21 cellular contexts compared by ENCODE assay signal in genomic region chr3:53081318-53081717, GRCh38.
"Had no signal": no experiment of that assay in that cellular context is flagged by ENCODE, and none has a peak within 500 bp of the region (broad histone marks: within the 10 kb centered on the region; RNA-seq: fewer than 3 reads in every experiment).

No MANE protein-coding gene starts in this region.

- H3K9me3 ChIP-seq: colonic mucosa, heart left ventricle, mucosa of descending colon, ovary, stomach, thoracic aorta, transverse colon had no signal

- H3K27ac Mint-ChIP-seq: natural killer cell; neural progenitor cell; progenitor cell of endocrine pancreas; stimulated activated memory B cell treated with anti-CD40 and anti-IgM and Interleukin-4, amounts not matched to agents 10 μg/mL and 1 μg/mL and 100 μg/mL, for 72 hours had no signal

- H3K27me3 ChIP-seq: colonic mucosa, heart left ventricle, neural progenitor cell, ovary, stomach, transverse colon had no signal

- H3K36me3 Mint-ChIP-seq: natural killer cell, neural progenitor cell had no signal

- H3K9ac ChIP-seq: neural progenitor cell had no signal

- H3K27me3 Mint-ChIP-seq: progenitor cell of endocrine pancreas; stimulated activated memory B cell treated with anti-CD40 and anti-IgM and Interleukin-4, amounts not matched to agents 10 μg/mL and 1 μg/mL and 100 μg/mL, for 72 hours had no signal

- H2AFZ ChIP-seq: neural progenitor cell had no signal

- H3K4me2 ChIP-seq: neural progenitor cell, smooth muscle cell had no signal

- H3K4me1 ChIP-seq: colonic mucosa, neural progenitor cell, transverse colon had no signal

- H3K36me3 ChIP-seq: colonic mucosa, neural progenitor cell, ovary, thoracic aorta, transverse colon had no signal

- H3K4me3 ChIP-seq: colonic mucosa, heart left ventricle, mucosa of descending colon, neural progenitor cell, ovary, smooth muscle cell, stomach, thoracic aorta, transverse colon had no signal

- ATAC-seq: heart left ventricle, mucosa of descending colon, natural killer cell, right cardiac atrium had no signal

- H3K4me1 Mint-ChIP-seq: natural killer cell; stimulated activated memory B cell treated with anti-CD40 and anti-IgM and Interleukin-4, amounts not matched to agents 10 μg/mL and 1 μg/mL and 100 μg/mL, for 72 hours had no signal

- H3K27ac ChIP-seq: colonic mucosa, heart left ventricle, neural progenitor cell, ovary, stomach, thoracic aorta, transverse colon had no signal

- DNase-seq: colonic mucosa; effector CD8-positive, alpha-beta T cell; hippocampal formation; kidney glomerular epithelial cell; mammary epithelial cell; mucosa of descending colon; natural killer cell; nucleus accumbens; right cardiac atrium; stimulated activated CD4-positive, alpha-beta T cell treated with anti-CD3 and anti-CD28 coated beads, Interleukin-2, amount 100 ng/mL, for 48 hours; stimulated activated CD8-positive, alpha-beta memory T cell treated with anti-CD3 and anti-CD28 coated beads, Interleukin-4, amount 100 ng/mL, for 48 hours; stomach; substantia nigra; transverse colon had no signal

- H3K4me3 Mint-ChIP-seq: natural killer cell; neural progenitor cell; stimulated activated memory B cell treated with anti-CD40 and anti-IgM and Interleukin-4, amounts not matched to agents 10 μg/mL and 1 μg/mL and 100 μg/mL, for 72 hours had no signal

- H3K9me3 Mint-ChIP-seq: natural killer cell; neural progenitor cell; stimulated activated memory B cell treated with anti-CD40 and anti-IgM and Interleukin-4, amounts not matched to agents 10 μg/mL and 1 μg/mL and 100 μg/mL, for 72 hours had no signal
